In the genomic region with DNA sequence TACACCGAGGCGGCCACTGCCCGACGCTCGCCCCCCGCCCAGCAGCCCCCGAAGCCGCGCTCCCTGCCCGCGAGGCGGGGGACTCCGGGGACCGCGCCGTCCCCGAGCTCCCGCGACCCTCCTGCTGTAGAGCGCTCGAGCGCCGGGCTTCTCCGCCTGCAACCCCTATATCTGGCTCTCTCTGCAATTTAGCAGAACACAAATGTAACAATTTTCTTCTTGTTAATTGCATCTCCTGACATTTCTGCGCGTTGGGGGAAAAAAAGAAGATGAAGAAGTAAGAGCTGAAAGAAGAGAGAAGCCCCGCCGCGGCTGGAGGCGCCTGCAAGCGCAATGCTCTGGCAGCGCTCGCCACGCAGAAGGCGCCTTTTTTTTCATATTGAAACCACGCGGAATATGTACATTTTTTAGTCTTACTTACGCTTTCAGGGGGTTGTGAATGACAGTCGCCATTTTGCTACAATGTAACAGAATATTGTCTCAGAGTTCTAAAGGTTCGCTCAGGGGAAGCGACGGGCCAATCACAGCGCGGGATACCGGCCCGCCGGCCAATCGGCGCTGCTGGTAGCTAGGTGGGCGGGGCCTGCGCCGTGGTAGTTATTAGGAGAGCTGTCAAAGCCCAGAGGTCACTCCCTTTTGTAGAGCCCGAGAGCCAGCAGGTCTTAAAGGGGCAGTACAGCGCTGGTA, we compare ENCODE assay signal across 8 cellular contexts. TPM values are rescaled to one million over a fixed set of nuclear protein-coding genes. Genes with fewer than 3 reads are reported as not detected.
A peak's percentile ranks its signal among the peaks of the same experiment; 100 is the strongest.
DNase-seq lines count a peak whose midpoint lies in the region; ATAC-seq and TF ChIP-seq lines count a peak whose summit lies in the region.

Gene DPF3 (minus strand): TSS at position 466 of the 687 bp plus-strand sequence. CDS start 13 bp downstream, at position 453.

- DNase-seq in NCI-H187 treated with DMSO at 0.1 percent for 48 hours (lab: John Stamatoyannopoulos, UW), result peak; percentile 86
- DNase-seq in T-helper 2 cell treated with Interferon-gamma antibody and Interleukin-4, amounts not matched to agents 5 μg/mL and 100 μg/mL, for 36 hours (ENCODE audit: low spot score), result peak; percentile 90
- peak; percentile 93 for DNase-seq in astrocyte of the cerebellum (ENCODE audit: low read depth)
- DNase-seq in hepatic stellate cell (ENCODE audit: low spot score), result peak; percentile 97
- DNase-seq in putamen (ENCODE audit: low spot score), result peak; percentile 95
- DNase-seq in vagina (ENCODE audit: extremely low spot score in 2 of 2), result peak in 1 of 2 donors; percentile 97

- peaks cover 3% of the 10 kb centered on the region for H3K36me3 Mint-ChIP-seq in T-helper 2 cell treated with Interferon-gamma antibody and Interleukin-4, amounts not matched to agents 5 μg/mL and 100 μg/mL, for 36 hours (ENCODE audit: low read depth)

- H3K36me3 ChIP-seq in vagina, result no peaks in the 10 kb centered on the region

- in situ Hi-C loops in astrocyte of the cerebellum (cut with HindIII; ENCODE audit: low sequenced_read_pairs), result no loop called here

- peaks cover 24% of the 10 kb centered on the region for H3K4me1 Mint-ChIP-seq in T-helper 2 cell treated with Interferon-gamma antibody and Interleukin-4, amounts not matched to agents 5 μg/mL and 100 μg/mL, for 36 hours (ENCODE audit: low read depth)

- no peaks in the 10 kb centered on the region for H3K9me3 Mint-ChIP-seq in T-helper 2 cell treated with Interferon-gamma antibody and Interleukin-4, amounts not matched to agents 5 μg/mL and 100 μg/mL, for 36 hours

- peak within 1 kb of the TSS; percentile 88 for H3K4me3 ChIP-seq in astrocyte of the cerebellum (ENCODE audit: low read depth, low read length)
- H3K4me3 ChIP-seq in vagina, result peak within 1 kb of the TSS; percentile 66 to 80

- peak within 1 kb of the TSS; percentile 94 for H3K4me3 Mint-ChIP-seq in T-helper 2 cell treated with Interferon-gamma antibody and Interleukin-4, amounts not matched to agents 5 μg/mL and 100 μg/mL, for 36 hours

- no peaks in the 10 kb centered on the region for H3K9me3 ChIP-seq in vagina

- peaks cover 80% of the 10 kb centered on the region for H3K27me3 Mint-ChIP-seq in T-helper 2 cell treated with Interferon-gamma antibody and Interleukin-4, amounts not matched to agents 5 μg/mL and 100 μg/mL, for 36 hours (ENCODE audit: low read depth)

- peaks cover 25% of the 10 kb centered on the region for H3K4me1 ChIP-seq in vagina

- ATAC-seq in GM18499 (IDR thresholded peaks at IDR 0.05; ENCODE audit: insufficient read depth, unreplicated experiment), result peak; percentile 87
- ATAC-seq in HG02973 (IDR thresholded peaks at IDR 0.05; ENCODE audit: unreplicated experiment), result peak; percentile 95

- no peak for TF ChIP-seq POLR2A in vagina (IDR thresholded peaks at IDR 0.05)

- no peaks in the 10 kb centered on the region for H3K27me3 ChIP-seq in vagina

- H3K27ac ChIP-seq in vagina, result peak within 1 kb of the TSS; percentile 8

- H3K27ac Mint-ChIP-seq in T-helper 2 cell treated with Interferon-gamma antibody and Interleukin-4, amounts not matched to agents 5 μg/mL and 100 μg/mL, for 36 hours, result peak within 1 kb of the TSS; percentile 16

- TF ChIP-seq CTCF in astrocyte of the cerebellum (IDR thresholded peaks at IDR 0.05; ENCODE audit: low read depth, low read length, missing control alignments), result no peak
- TF ChIP-seq CTCF in vagina (IDR thresholded peaks at IDR 0.05), result no peak

- intact Hi-C loops in vagina (cut with DNase I), result no loop called here

RNA-seq across cellular contexts. Expression of gene DPF3, which starts in this region (rescaled TPM):
- total RNA-seq in vagina, result not detected
